1 cellular context compared by ENCODE assay signal in genomic region chr6:8435093-8435844, GRCh38.
TF ChIP-seq lines count a peak whose summit lies in the region.

SLC35B3 (minus strand) TSS chr6:8435545.

TF ChIP-seq in K562, 482 proteins besides CTCF, POLR2A, EP300 and RAD21 (continued from another document and continues in another):
- TF ChIP-seq ZNF518B (CRISPR knock-in tag; IDR thresholded peaks at IDR 0.05) (no peak), ZNF717 (CRISPR knock-in tag; IDR thresholded peaks at IDR 0.05) (no peak), TAF9B (IDR thresholded peaks at IDR 0.05; ENCODE audit: partially characterized antibody) (peak; percentile 76), GATA2 (CRISPR knock-in tag; IDR thresholded peaks at IDR 0.05) (no peak), ZNF778 (CRISPR knock-in tag; IDR thresholded peaks at IDR 0.05) (no peak), EP400 (IDR thresholded peaks at IDR 0.05) (peak; percentile 96), ZNF77 (CRISPR knock-in tag; IDR thresholded peaks at IDR 0.05) (0 out of 2 replicates have a peak, but pooled peaks have one; percentile 44), KHSRP (IDR thresholded peaks at IDR 0.05) (no peak), MTA1 (IDR thresholded peaks at IDR 0.05; ENCODE audit: borderline replicate concordance) (0 out of 2 replicates have a peak, but pooled peaks have one; percentile 17), TFAP4 (CRISPR knock-in tag; IDR thresholded peaks at IDR 0.05; ENCODE audit: borderline replicate concordance) (peak; percentile 73; the same call in 1 of the 2 replicates), NEUROD1 (IDR thresholded peaks at IDR 0.05; ENCODE audit: borderline replicate concordance, low read depth, low read length, partially characterized antibody) (no peak), MAX (CRISPR knock-in tag; IDR thresholded peaks at IDR 0.05) (peak; percentile 88), MBD1 (CRISPR knock-in tag; IDR thresholded peaks at IDR 0.05) (no peak), ZNF551 (CRISPR knock-in tag; IDR thresholded peaks at IDR 0.05) (no peak), USF1 (CRISPR knock-in tag; IDR thresholded peaks at IDR 0.05) (peak; percentile 44; the same call in 1 of the 2 replicates), CAMTA2 (CRISPR knock-in tag; conservative IDR thresholded peaks at IDR 0.05) (no peak), XRCC5 (IDR thresholded peaks at IDR 0.05; ENCODE audit: low read depth, low read length) (no peak), POLR3A (IDR thresholded peaks at IDR 0.05; ENCODE audit: borderline replicate concordance, extremely low read depth, insufficient read depth, insufficient read length) (no peak), ZNF212 (CRISPR knock-in tag; IDR thresholded peaks at IDR 0.05) (no peak), TGIF2 (CRISPR knock-in tag; IDR thresholded peaks at IDR 0.05) (no peak), BACH1 (tag; IDR thresholded peaks at IDR 0.05) (no peak), ZNF512 (tag; IDR thresholded peaks at IDR 0.05) (no peak), FOXA1 (IDR thresholded peaks at IDR 0.05; ENCODE audit: borderline replicate concordance) (no peak), CHCHD3 (CRISPR knock-in tag; IDR thresholded peaks at IDR 0.05) (peak; percentile 20; the same call in 1 of the 2 replicates), HDAC1 (IDR thresholded peaks at IDR 0.05) (peak in 1 of 2 experiments; percentile 94; a peak in 2 of 4 replicates), HDAC6 (IDR thresholded peaks at IDR 0.05; ENCODE audit: low read depth, low read length) (no peak), ZBTB49 (CRISPR knock-in tag; IDR thresholded peaks at IDR 0.05; ENCODE audit: borderline replicate concordance) (no peak), NR0B1 (IDR thresholded peaks at IDR 0.05; ENCODE audit: partially characterized antibody) (no peak), HDGF (IDR thresholded peaks at IDR 0.05) (no peak), CREBBP (IDR thresholded peaks at IDR 0.05; ENCODE audit: low read depth, low read length) (no peak), ZNF592 (IDR thresholded peaks at IDR 0.05) (peak; percentile 88), TAF1 (IDR thresholded peaks at IDR 0.05; ENCODE audit: control insufficient read depth, extremely low read depth, insufficient read depth, low read length, severe bottlenecking) (peak; percentile 88), NFXL1 (CRISPR knock-in tag; IDR thresholded peaks at IDR 0.05) (no peak), RFX7 (CRISPR knock-in tag; IDR thresholded peaks at IDR 0.05) (no peak), ZNF217 (CRISPR knock-in tag; IDR thresholded peaks at IDR 0.05) (no peak), USF2 (CRISPR knock-in tag; IDR thresholded peaks at IDR 0.05) (no peak), NFE2 (IDR thresholded peaks at IDR 0.05; ENCODE audit: low read depth) (no peak), CBFA2T3 (IDR thresholded peaks at IDR 0.05) (no peak), CHD4 (IDR thresholded peaks at IDR 0.05; ENCODE audit: insufficient read depth, insufficient replicate concordance, low read depth, low read length, poor library complexity, severe bottlenecking) (no peak), ZNF24 (IDR thresholded peaks at IDR 0.05) (0 out of 2 replicates have a peak, but pooled peaks have one; percentile 5), TRIM28 (IDR thresholded peaks at IDR 0.05) (0 out of 2 replicates have a peak, but pooled peaks have one; percentile 56), BDP1 (IDR thresholded peaks at IDR 0.05; ENCODE audit: insufficient read depth, insufficient read length) (no peak), U2AF1 (optimal IDR thresholded peaks at IDR 0.05; ENCODE audit: low read depth, low read length) (no peak)
